Comparison of ENCODE assay signal across 16 cellular contexts in genomic region chr7:135251502-135252327, GRCh38. TPM values are rescaled to one million over a fixed set of nuclear protein-coding genes. Genes with fewer than 3 reads are reported as not detected.
DNase-seq lines count a peak whose midpoint lies in the region; ATAC-seq, FAIRE-seq and TF ChIP-seq lines count a peak whose summit lies in the region.
"Had no signal": no experiment of that assay in that cellular context is flagged by ENCODE, and none has a peak within 500 bp of the region (broad histone marks: within the 10 kb centered on the region; RNA-seq: fewer than 3 reads in every experiment).

No MANE protein-coding gene starts in this region.

- no peak for DNase-seq in GM12891 (ENCODE audit: insufficient read length, low spot score)
- peak; percentile 55 for DNase-seq in mesenteric fat pad (ENCODE audit: low spot score)
- DNase-seq in HUDEP-2 (lab: John Stamatoyannopoulos, UW; ENCODE audit: unreplicated experiment in 76 of 76), result no peak
- no peak for DNase-seq in NCI-H1105 treated with DMSO at 0.1 percent for 48 hours (lab: John Stamatoyannopoulos, UW)
- no peak for DNase-seq in SW 1271 (lab: John Stamatoyannopoulos, UW)
- DNase-seq: dorsolateral prefrontal cortex, head of caudate nucleus, NCI-H1694, PC-3 had no signal

- no peak for TF ChIP-seq POLR2A in GM12891 (IDR thresholded peaks at IDR 0.05; ENCODE audit: low read depth, low read length)

- ATAC-seq in GM18867 (IDR thresholded peaks at IDR 0.05; ENCODE audit: unreplicated experiment), result peak; percentile 48
- ATAC-seq in HG03066 (IDR thresholded peaks at IDR 0.05; ENCODE audit: low read depth, unreplicated experiment), result peak; percentile 44
- ATAC-seq: PC-3 had no signal

- FAIRE-seq in GM12891 (lab: Jason Lieb, UNC), result no peak
- FAIRE-seq: keratinocyte had no signal

TF ChIP-seq in GM12891, 5 proteins besides CTCF, POLR2A, EP300 and RAD21:
- TF ChIP-seq PAX5 (IDR thresholded peaks at IDR 0.05; ENCODE audit: insufficient read depth, low read length, severe bottlenecking) (no peak), POLR2AphosphoS5 (IDR thresholded peaks at IDR 0.05; ENCODE audit: low read depth, low read length) (no peak), TAF1 (IDR thresholded peaks at IDR 0.05; ENCODE audit: low read depth, low read length) (no peak), SPI1 (IDR thresholded peaks at IDR 0.05; ENCODE audit: low read depth, low read length) (peak; percentile 66), POU2F2 (IDR thresholded peaks at IDR 0.05; ENCODE audit: low read depth, low read length) (peak; percentile 62; the same call in 1 of the 2 replicates)
TF ChIP-seq in GM12891: peak in this region for 2.

RNA-seq across cellular contexts. Expression of gene STRA8, which starts 18.1 kb away (rescaled TPM):
- polyA plus RNA-seq in GM12891 (2012; ENCODE audit: low read depth, missing spikeins), result not detected
- total RNA-seq in mesenteric fat pad, result not detected
- total RNA-seq: NCI-H460, PC-3, SK-MEL-5 had no signal
- polyA plus RNA-seq: esophagus, keratinocyte, neural cell had no signal

RNA-seq across cellular contexts. Expression of gene WDR91, which starts 40.4 kb away (rescaled TPM):
- 29.0 TPM for polyA plus RNA-seq in GM12891 (2012; ENCODE audit: low read depth, missing spikeins)
- 15.0 TPM for total RNA-seq in mesenteric fat pad
